Comparison of ENCODE assay signal across 18 cellular contexts in genomic region chr13:35856084-35856483, GRCh38.
"Had no signal": no experiment of that assay in that cellular context is flagged by ENCODE, and none has a peak within 500 bp of the region (broad histone marks: within the 10 kb centered on the region; RNA-seq: fewer than 3 reads in every experiment).

No MANE protein-coding gene starts in this region.

- H3K27ac Mint-ChIP-seq: memory B cell; stimulated activated naive CD8-positive, alpha-beta T cell treated with anti-CD3 and anti-CD28 coated beads, Interleukin-15, amount 100 ng/mL, for 72 hours had no signal

- ATAC-seq: activated CD4-positive, CD25-positive, alpha-beta regulatory T cell treated with anti-CD3 and anti-CD28 coated beads, Interleukin-2, amount 50 U/mL, for 24 hours; body of pancreas; gastrocnemius medialis had no signal

- H3K9me3 ChIP-seq: adrenal gland, body of pancreas, gastrocnemius medialis, heart right ventricle, left ventricle myocardium inferior, prostate gland, thoracic aorta had no signal

- H3K4me3 ChIP-seq: adrenal gland, body of pancreas, gastrocnemius medialis, heart right ventricle, left ventricle myocardium inferior, prostate gland, thoracic aorta had no signal

- H3K4me1 Mint-ChIP-seq: central memory CD8-positive, alpha-beta T cell; memory B cell; stimulated activated naive CD8-positive, alpha-beta T cell treated with anti-CD3 and anti-CD28 coated beads, Interleukin-15, amount 100 ng/mL, for 72 hours had no signal

- H3K27me3 Mint-ChIP-seq: central memory CD8-positive, alpha-beta T cell had no signal

- H3K4me1 ChIP-seq: body of pancreas, prostate gland had no signal

- DNase-seq: activated naive CD4-positive, alpha-beta T cell treated with anti-CD3 and anti-CD28 coated beads, Interleukin-2, amount 50 U/mL, for 16 hours; body of pancreas; effector memory CD4-positive, alpha-beta T cell; heart right ventricle; kidney; left ventricle myocardium inferior; right cardiac atrium; small intestine had no signal

- H3K4me3 Mint-ChIP-seq: central memory CD8-positive, alpha-beta T cell; memory B cell; nephron; stimulated activated naive CD8-positive, alpha-beta T cell treated with anti-CD3 and anti-CD28 coated beads, Interleukin-15, amount 100 ng/mL, for 72 hours had no signal

- H3K36me3 Mint-ChIP-seq: memory B cell had no signal

- H3K36me3 ChIP-seq: adrenal gland, gastrocnemius medialis, left ventricle myocardium inferior, prostate gland, thoracic aorta had no signal

- H3K27ac ChIP-seq: adrenal gland, body of pancreas, epithelial cell of prostate, gastrocnemius medialis, heart right ventricle, left ventricle myocardium inferior, prostate gland, thoracic aorta had no signal

- H3K27me3 ChIP-seq: adrenal gland, body of pancreas, gastrocnemius medialis, heart right ventricle had no signal

- H3K9me3 Mint-ChIP-seq: memory B cell, nephron had no signal

- FAIRE-seq: kidney, small intestine had no signal
